12 cellular contexts compared by ENCODE assay signal in the genomic region with DNA sequence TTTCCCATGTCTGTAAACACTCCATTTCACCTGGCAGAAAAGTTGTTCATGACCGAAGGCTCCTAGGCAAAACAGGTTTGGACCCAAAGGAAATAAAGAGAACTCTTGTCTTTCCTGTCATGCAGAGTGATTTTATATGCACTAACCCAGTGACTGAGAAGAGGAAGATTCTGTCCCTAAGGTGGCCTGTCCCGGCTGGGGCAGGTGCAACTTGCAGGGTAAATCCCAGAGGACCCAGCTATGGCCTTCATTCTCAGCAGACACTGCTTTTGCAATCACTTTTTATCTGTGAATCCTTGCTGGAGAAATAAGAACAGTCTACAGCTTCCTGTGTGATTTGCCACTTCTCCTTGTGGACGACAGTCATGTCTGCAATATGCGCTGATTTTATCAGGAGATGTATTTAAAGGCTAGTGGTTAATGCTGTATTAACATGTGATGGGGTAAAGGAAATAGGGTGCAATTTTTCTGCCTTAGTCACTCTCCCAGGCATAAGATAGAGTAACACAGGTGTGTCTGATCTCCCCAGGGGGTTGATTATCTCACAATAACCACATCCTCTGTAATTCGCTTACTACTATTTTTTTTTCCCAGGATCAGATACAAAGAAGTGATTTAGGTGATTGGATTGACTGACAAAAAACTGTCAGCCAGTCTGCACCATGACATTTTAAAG.
A peak's percentile ranks its signal among the peaks of the same experiment; 100 is the strongest.
DNase-seq lines count a peak whose midpoint lies in the region; FAIRE-seq and TF ChIP-seq lines count a peak whose summit lies in the region.
"Had no signal": no experiment of that assay in that cellular context is flagged by ENCODE, and none has a peak within 500 bp of the region (broad histone marks: within the 10 kb centered on the region; RNA-seq: fewer than 3 reads in every experiment).

No MANE protein-coding gene starts in this region.

- H3K4me1 ChIP-seq in astrocyte (ENCODE audit: insufficient read depth, low read length), result peaks cover 9% of the 10 kb centered on the region

- H3K27me3 ChIP-seq in astrocyte (ENCODE audit: insufficient read depth, low read length), result no peaks in the 10 kb centered on the region

- H3K4me3 Mint-ChIP-seq in astrocyte (ENCODE audit: unreplicated experiment) (no peak overlapping the region), immature natural killer cell (no peak overlapping the region)
- H3K4me3 Mint-ChIP-seq: activated CD8-positive, alpha-beta T cell treated with anti-CD3 and anti-CD28 coated beads, Interleukin-2, amount 10 ng/mL, durations not matched to agents 7 days and 5 days; activated naive CD8-positive, alpha-beta T cell; naive B cell had no signal

- H3K79me2 ChIP-seq in astrocyte (ENCODE audit: insufficient read depth, low read length), result no peaks in the 10 kb centered on the region

- no peaks in the 10 kb centered on the region for H4K20me1 ChIP-seq in astrocyte (ENCODE audit: insufficient read depth, low read length)

- peaks cover 10% of the 10 kb centered on the region for H3K4me1 Mint-ChIP-seq in astrocyte (ENCODE audit: low read depth, unreplicated experiment)
- no peaks in the 10 kb centered on the region for H3K4me1 Mint-ChIP-seq in immature natural killer cell
- H3K4me1 Mint-ChIP-seq: naive B cell had no signal

- no peak overlapping the region for H2AFZ ChIP-seq in astrocyte (ENCODE audit: low read depth, low read length)

- H3K36me3 Mint-ChIP-seq in astrocyte (ENCODE audit: low read depth, unreplicated experiment) (no peaks in the 10 kb centered on the region), immature natural killer cell (no peaks in the 10 kb centered on the region)
- H3K36me3 Mint-ChIP-seq: activated naive CD8-positive, alpha-beta T cell; naive B cell had no signal

- H3K9me3 Mint-ChIP-seq in astrocyte (ENCODE audit: unreplicated experiment), result peaks cover 4% of the 10 kb centered on the region
- peaks cover 0 to 22% (median 12%) of the 10 kb centered on the region in 6 donors for H3K9me3 Mint-ChIP-seq in immature natural killer cell

- H3K36me3 ChIP-seq in astrocyte (ENCODE audit: insufficient read depth, low read length), result no peaks in the 10 kb centered on the region

- H3K9me3 ChIP-seq in astrocyte (ENCODE audit: insufficient read depth, low read depth, low read length), result no peaks in the 10 kb centered on the region

- H3K27ac ChIP-seq in astrocyte (ENCODE audit: low read depth, low read length), result no peak overlapping the region

- peak; percentile 13 for FAIRE-seq in astrocyte (lab: Jason Lieb, UNC)

- no peak overlapping the region for H3K9ac ChIP-seq in astrocyte (ENCODE audit: low read length)

- DNase-seq in NCI-H1436 (lab: John Stamatoyannopoulos, UW), result peak; percentile 92
- DNase-seq in NCI-H1436 treated with DMSO at 0.1 percent for 48 hours (lab: John Stamatoyannopoulos, UW), result no peak
- peak; percentile 97 for DNase-seq in NCI-H2107 treated with DMSO at 0.1 percent for 48 hours (lab: John Stamatoyannopoulos, UW; ENCODE audit: unreplicated experiment)
- DNase-seq in astrocyte (ENCODE audit: low read depth), result peak; percentile 84
- peak; percentile 82 for DNase-seq in renal cortical epithelial cell (ENCODE audit: low read depth)
- no peak for DNase-seq in NCI-H2081 treated with DMSO at 0.1 percent for 48 hours (lab: John Stamatoyannopoulos, UW)
- no peak for DNase-seq in immature natural killer cell
- DNase-seq in medulla oblongata (ENCODE audit: extremely low spot score), result no peak
- DNase-seq: activated CD8-positive, alpha-beta T cell treated with anti-CD3 and anti-CD28 coated beads, Interleukin-2, amount 10 ng/mL, durations not matched to agents 7 days and 5 days; effector memory CD4-positive, alpha-beta T cell; naive B cell had no signal

- H3K27me3 Mint-ChIP-seq in astrocyte (ENCODE audit: low read depth, unreplicated experiment), result no peaks in the 10 kb centered on the region
- H3K27me3 Mint-ChIP-seq in immature natural killer cell (ENCODE audit: low read depth in 3 of 3), result no peaks in the 10 kb centered on the region
- H3K27me3 Mint-ChIP-seq: activated naive CD8-positive, alpha-beta T cell; naive B cell had no signal

- H3K27ac Mint-ChIP-seq in astrocyte (ENCODE audit: unreplicated experiment) (peak overlapping the region; percentile 15), immature natural killer cell (no peak overlapping the region)
- H3K27ac Mint-ChIP-seq: activated CD8-positive, alpha-beta T cell treated with anti-CD3 and anti-CD28 coated beads, Interleukin-2, amount 10 ng/mL, durations not matched to agents 7 days and 5 days; activated naive CD8-positive, alpha-beta T cell; naive B cell had no signal

- peak overlapping the region; percentile 57 for H3K4me2 ChIP-seq in astrocyte (ENCODE audit: low read length)

- TF ChIP-seq CTCF in astrocyte (IDR thresholded peaks at IDR 0.05; ENCODE audit: insufficient read depth, low read depth, low read length), result no peak

- no peak overlapping the region for H3K4me3 ChIP-seq in astrocyte (ENCODE audit: insufficient read depth, low read depth, low read length)

Comparison
In these comparisons a context has a peak if more than half of its experiments do, and no peak if none do; other contexts are left out.
1. DNase-seq: peak in NCI-H1436 (single experiment), NCI-H2107 treated with DMSO at 0.1 percent for 48 hours (single experiment), astrocyte (single experiment) and renal cortical epithelial cell (single experiment); none in NCI-H1436 treated with DMSO at 0.1 percent for 48 hours (single experiment), NCI-H2081 treated with DMSO at 0.1 percent for 48 hours (single experiment), immature natural killer cell (0 of 3) and medulla oblongata (single experiment).